In genomic region chr17:10556301-10557005, GRCh38 we compare ENCODE assay signal across 34 cellular contexts. TPM values are rescaled to one million over a fixed set of nuclear protein-coding genes. Genes with fewer than 3 reads are reported as not detected.
DNase-seq lines count a peak whose midpoint lies in the region; ATAC-seq and TF ChIP-seq lines count a peak whose summit lies in the region.
"Had no signal": no experiment of that assay in that cellular context is flagged by ENCODE, and none has a peak within 500 bp of the region (broad histone marks: within the 10 kb centered on the region; RNA-seq: fewer than 3 reads in every experiment).

No MANE protein-coding gene starts in this region.

- H3K4me1 ChIP-seq in mesodermal cell (ENCODE audit: control insufficient read depth, insufficient read depth, low read length, poor library complexity, severe bottlenecking) (peaks cover 12% of the 10 kb centered on the region), suprapubic skin (no peaks in the 10 kb centered on the region)
- H3K4me1 ChIP-seq: esophagus squamous epithelium, pancreas had no signal

- H3K4me1 Mint-ChIP-seq in activated CD8-positive, alpha-beta memory T cell treated with anti-CD3 and anti-CD28 coated beads, Interleukin-2, amount 10 ng/mL, durations not matched to agents 7 days and 5 days = no peaks in the 10 kb centered on the region
- H3K4me1 Mint-ChIP-seq: activated CD4-positive, alpha-beta memory T cell treated with anti-CD3 and anti-CD28 coated beads, Interleukin-2, amount 10 ng/mL, durations not matched to agents 7 days and 5 days; neural crest cell had no signal

- DNase-seq in GM04503 (ENCODE audit: low read depth) = peak; percentile 37
- DNase-seq in MG63 = peak; percentile 79
- DNase-seq in suprapubic skin (ENCODE audit: low spot score in 2 of 2) = no peak
- no peak for DNase-seq in AML-193 (lab: John Stamatoyannopoulos, UW)
- DNase-seq in activated gamma-delta T cell (lab: John Stamatoyannopoulos, UW) = no peak
- no peak for DNase-seq in activated CD8-positive, alpha-beta memory T cell treated with anti-CD3 and anti-CD28 coated beads, Interleukin-2, amount 10 ng/mL, durations not matched to agents 7 days and 5 days
- DNase-seq: activated CD4-positive, alpha-beta memory T cell treated with anti-CD3 and anti-CD28 coated beads, Interleukin-2, amount 10 ng/mL, durations not matched to agents 7 days and 5 days; activated CD4-positive, alpha-beta T cell treated with anti-CD3 and anti-CD28 coated beads for 1 hour; activated naive CD4-positive, alpha-beta T cell treated with anti-CD3 and anti-CD28 coated beads, Interleukin-2, amount 50 U/mL, for 16 hours; COR-L47; esophagus squamous epithelium; HCEC 1CT; kidney glomerular epithelial cell; NCI-H1092 treated with DMSO at 0.1 percent for 48 hours; NCI-H1694 treated with DMSO at 0.1 percent for 48 hours; NCI-H446 treated with DMSO at 0.1 percent for 48 hours; NCI-H774; pancreas; SIG-M5; spleen; stimulated activated CD4-positive, alpha-beta T cell treated with anti-CD3 and anti-CD28 coated beads, Interleukin-2, amount 100 ng/mL, for 24 hours; stimulated activated CD8-positive, alpha-beta memory T cell treated with anti-CD3 and anti-CD28 coated beads, Interleukin-4, amount 100 ng/mL, for 48 hours had no signal

- no peaks in the 10 kb centered on the region for H3K27me3 Mint-ChIP-seq in activated CD8-positive, alpha-beta memory T cell treated with anti-CD3 and anti-CD28 coated beads, Interleukin-2, amount 10 ng/mL, durations not matched to agents 7 days and 5 days
- H3K27me3 Mint-ChIP-seq: activated CD4-positive, alpha-beta memory T cell treated with anti-CD3 and anti-CD28 coated beads, Interleukin-2, amount 10 ng/mL, durations not matched to agents 7 days and 5 days had no signal

- TF ChIP-seq CTCF in suprapubic skin (IDR thresholded peaks at IDR 0.05) = no peak

- no peaks in the 10 kb centered on the region for H3K36me3 ChIP-seq in MG63
- no peaks in the 10 kb centered on the region for H3K36me3 ChIP-seq in mesodermal cell (ENCODE audit: control insufficient read depth, insufficient read depth, low read length)
- H3K36me3 ChIP-seq in suprapubic skin = no peaks in the 10 kb centered on the region
- H3K36me3 ChIP-seq: breast epithelium, esophagus squamous epithelium, pancreas, spleen, tibial nerve had no signal

- H3K27ac Mint-ChIP-seq in activated CD8-positive, alpha-beta memory T cell treated with anti-CD3 and anti-CD28 coated beads, Interleukin-2, amount 10 ng/mL, durations not matched to agents 7 days and 5 days = no peak overlapping the region
- H3K27ac Mint-ChIP-seq: activated CD4-positive, alpha-beta memory T cell treated with anti-CD3 and anti-CD28 coated beads, Interleukin-2, amount 10 ng/mL, durations not matched to agents 7 days and 5 days; stimulated activated naive CD8-positive, alpha-beta T cell treated with anti-CD3 and anti-CD28 coated beads, Interleukin-15, Interleukin-2, amounts not matched to agents 100 ng/mL and 50 ng/mL, for 24 hours; T-helper 2 cell treated with Interferon-gamma antibody and Interleukin-4, amounts not matched to agents 5 μg/mL and 100 μg/mL, for 36 hours had no signal

- no peak overlapping the region for H3K4me3 Mint-ChIP-seq in activated CD8-positive, alpha-beta memory T cell treated with anti-CD3 and anti-CD28 coated beads, Interleukin-2, amount 10 ng/mL, durations not matched to agents 7 days and 5 days
- H3K4me3 Mint-ChIP-seq: activated CD4-positive, alpha-beta memory T cell treated with anti-CD3 and anti-CD28 coated beads, Interleukin-2, amount 10 ng/mL, durations not matched to agents 7 days and 5 days; neural crest cell; stimulated activated naive CD8-positive, alpha-beta T cell treated with anti-CD3 and anti-CD28 coated beads, Interleukin-15, Interleukin-2, amounts not matched to agents 100 ng/mL and 50 ng/mL, for 24 hours; T-helper 2 cell treated with Interferon-gamma antibody and Interleukin-4, amounts not matched to agents 5 μg/mL and 100 μg/mL, for 36 hours had no signal

- H3K27me3 ChIP-seq in MG63 (no peaks in the 10 kb centered on the region), suprapubic skin (peaks cover 3% of the 10 kb centered on the region)
- H3K27me3 ChIP-seq: breast epithelium, esophagus squamous epithelium, hepatocyte, tibial nerve had no signal

- H3K36me3 Mint-ChIP-seq in activated CD8-positive, alpha-beta memory T cell treated with anti-CD3 and anti-CD28 coated beads, Interleukin-2, amount 10 ng/mL, durations not matched to agents 7 days and 5 days = no peaks in the 10 kb centered on the region

- no peak for TF ChIP-seq POLR2A in suprapubic skin (IDR thresholded peaks at IDR 0.05)

- no peak for ATAC-seq in activated CD8-positive, alpha-beta memory T cell treated with anti-CD3 and anti-CD28 coated beads, Interleukin-2, amount 10 ng/mL, durations not matched to agents 7 days and 5 days

- TF ChIP-seq EP300 in suprapubic skin (IDR thresholded peaks at IDR 0.05) = no peak

- H3K27ac ChIP-seq in mesodermal cell (ENCODE audit: low read depth, low read length, severe bottlenecking) = peak overlapping the region; percentile 18
- peak overlapping the region; percentile 22 for H3K27ac ChIP-seq in suprapubic skin
- H3K27ac ChIP-seq: C4-2B, esophagus squamous epithelium, hepatocyte, pancreas, tibial nerve had no signal

- WGBS in mesodermal cell (ENCODE audit: insufficient coverage in 2 of 2), 2 experiments = 79 to 80% methylated on average over 3 of the region's 5 CpGs
- 55% methylated on average over 5 of the region's 5 CpGs for WGBS in suprapubic skin

- no peak overlapping the region for H3K4me3 ChIP-seq in MG63
- H3K4me3 ChIP-seq in mesodermal cell (ENCODE audit: extremely low read depth, insufficient read depth, low read length, poor library complexity, severe bottlenecking) = no peak overlapping the region
- no peak overlapping the region for H3K4me3 ChIP-seq in suprapubic skin
- H3K4me3 ChIP-seq: breast epithelium, esophagus squamous epithelium, hepatocyte, lung, pancreas, spleen, tibial nerve had no signal

- CTCF ChIA-PET in activated CD8-positive, alpha-beta memory T cell treated with anti-CD3 and anti-CD28 coated beads, Interleukin-2, amount 10 ng/mL, durations not matched to agents 7 days and 5 days (lab: Charles Lee) = no interaction called here

- H3K9me3 ChIP-seq in MG63 = no peaks in the 10 kb centered on the region
- H3K9me3 ChIP-seq in mesodermal cell (ENCODE audit: control insufficient read depth, low read length) = peaks cover 3% of the 10 kb centered on the region
- no peaks in the 10 kb centered on the region for H3K9me3 ChIP-seq in suprapubic skin
- H3K9me3 ChIP-seq: breast epithelium, esophagus squamous epithelium, pancreas, spleen, tibial nerve had no signal

- no peaks in the 10 kb centered on the region for H3K9me3 Mint-ChIP-seq in activated CD8-positive, alpha-beta memory T cell treated with anti-CD3 and anti-CD28 coated beads, Interleukin-2, amount 10 ng/mL, durations not matched to agents 7 days and 5 days (ENCODE audit: low read depth)
- H3K9me3 Mint-ChIP-seq: activated CD4-positive, alpha-beta memory T cell treated with anti-CD3 and anti-CD28 coated beads, Interleukin-2, amount 10 ng/mL, durations not matched to agents 7 days and 5 days; stimulated activated naive CD8-positive, alpha-beta T cell treated with anti-CD3 and anti-CD28 coated beads, Interleukin-15, Interleukin-2, amounts not matched to agents 100 ng/mL and 50 ng/mL, for 24 hours; T-helper 2 cell treated with Interferon-gamma antibody and Interleukin-4, amounts not matched to agents 5 μg/mL and 100 μg/mL, for 36 hours had no signal

RNA-seq across cellular contexts. Expression of gene MYH2, which starts 7.0 kb away (rescaled TPM):
- 0.23 and 0.49 TPM in 2 replicates for total RNA-seq in MG63 (2014; rRNA removed; shearing (Covaris generic); ENCODE audit: low replicate concordance)
- polyA plus RNA-seq in mesodermal cell (2013, experiment 1 of 2) = 0.15 TPM
- polyA plus RNA-seq in mesodermal cell (2013, experiment 2 of 2) = 0.25 TPM
- total RNA-seq in suprapubic skin = not detected
- not detected for total RNA-seq in activated CD8-positive, alpha-beta memory T cell treated with anti-CD3 and anti-CD28 coated beads, Interleukin-2, amount 10 ng/mL, durations not matched to agents 7 days and 5 days
- total RNA-seq: activated CD4-positive, alpha-beta memory T cell treated with anti-CD3 and anti-CD28 coated beads, Interleukin-2, amount 10 ng/mL, durations not matched to agents 7 days and 5 days; esophagus squamous epithelium; frontal cortex; hepatocyte; HT-29; lung; pancreas; spleen; tibial nerve had no signal
- polyA plus RNA-seq: AG04450, hepatocyte had no signal

RNA-seq across cellular contexts. Expression of gene MYH1, which starts 38.1 kb away (rescaled TPM):
- not detected in 2 replicates for total RNA-seq in MG63 (2014; rRNA removed; shearing (Covaris generic); ENCODE audit: low replicate concordance)
- not detected for polyA plus RNA-seq in mesodermal cell (2013, experiment 1 of 2)
- not detected for polyA plus RNA-seq in mesodermal cell (2013, experiment 2 of 2)
- total RNA-seq in suprapubic skin = not detected
- total RNA-seq in activated CD8-positive, alpha-beta memory T cell treated with anti-CD3 and anti-CD28 coated beads, Interleukin-2, amount 10 ng/mL, durations not matched to agents 7 days and 5 days = not detected
- total RNA-seq: activated CD4-positive, alpha-beta memory T cell treated with anti-CD3 and anti-CD28 coated beads, Interleukin-2, amount 10 ng/mL, durations not matched to agents 7 days and 5 days; esophagus squamous epithelium; frontal cortex; hepatocyte; HT-29; lung; neural crest cell; pancreas had no signal
- polyA plus RNA-seq: AG04450, hepatocyte had no signal

Comparison
In these comparisons a context has a peak if more than half of its experiments do, and no peak if none do; other contexts are left out.
1. DNase-seq: peak in GM04503 (single experiment) and MG63 (single experiment); none in suprapubic skin (0 of 2), AML-193 (0 of 2), activated gamma-delta T cell (single experiment) and activated CD8-positive, alpha-beta memory T cell treated with anti-CD3 and anti-CD28 coated beads, Interleukin-2, amount 10 ng/mL, durations not matched to agents 7 days and 5 days (single experiment).